In genomic region chr10:104259999-104260774, GRCh38 we compare ENCODE assay signal across 1 cellular context.
TF ChIP-seq lines count a peak whose summit lies in the region.

No MANE protein-coding gene starts in this region.

TF ChIP-seq in A549, 52 proteins besides CTCF, POLR2A, EP300 and RAD21 (continued from another document):
- TF ChIP-seq CHD4 (IDR thresholded peaks at IDR 0.05; ENCODE audit: borderline replicate concordance) (no peak), RARB (CRISPR knock-in tag; IDR thresholded peaks at IDR 0.05) (no peak), FOXS1 (CRISPR knock-in tag; IDR thresholded peaks at IDR 0.05) (no peak), KDM5A (IDR thresholded peaks at IDR 0.05) (no peak), KDM1A (IDR thresholded peaks at IDR 0.05; ENCODE audit: low read depth) (no peak), POLR2AphosphoS2 (conservative IDR thresholded peaks at IDR 0.05; ENCODE audit: low read length) (no peak), CHD2 (IDR thresholded peaks at IDR 0.05; ENCODE audit: low read length, partially characterized antibody) (no peak), NPAS2 (CRISPR knock-in tag; IDR thresholded peaks at IDR 0.05; ENCODE audit: borderline replicate concordance) (no peak), MAZ (IDR thresholded peaks at IDR 0.05; ENCODE audit: borderline replicate concordance, low read depth, low read length) (no peak), HOXA7 (CRISPR knock-in tag; IDR thresholded peaks at IDR 0.05) (no peak), ATOH8 (CRISPR knock-in tag; IDR thresholded peaks at IDR 0.05; ENCODE audit: low read depth) (no peak)
